1 cellular context compared by ENCODE assay signal in the genomic region with DNA sequence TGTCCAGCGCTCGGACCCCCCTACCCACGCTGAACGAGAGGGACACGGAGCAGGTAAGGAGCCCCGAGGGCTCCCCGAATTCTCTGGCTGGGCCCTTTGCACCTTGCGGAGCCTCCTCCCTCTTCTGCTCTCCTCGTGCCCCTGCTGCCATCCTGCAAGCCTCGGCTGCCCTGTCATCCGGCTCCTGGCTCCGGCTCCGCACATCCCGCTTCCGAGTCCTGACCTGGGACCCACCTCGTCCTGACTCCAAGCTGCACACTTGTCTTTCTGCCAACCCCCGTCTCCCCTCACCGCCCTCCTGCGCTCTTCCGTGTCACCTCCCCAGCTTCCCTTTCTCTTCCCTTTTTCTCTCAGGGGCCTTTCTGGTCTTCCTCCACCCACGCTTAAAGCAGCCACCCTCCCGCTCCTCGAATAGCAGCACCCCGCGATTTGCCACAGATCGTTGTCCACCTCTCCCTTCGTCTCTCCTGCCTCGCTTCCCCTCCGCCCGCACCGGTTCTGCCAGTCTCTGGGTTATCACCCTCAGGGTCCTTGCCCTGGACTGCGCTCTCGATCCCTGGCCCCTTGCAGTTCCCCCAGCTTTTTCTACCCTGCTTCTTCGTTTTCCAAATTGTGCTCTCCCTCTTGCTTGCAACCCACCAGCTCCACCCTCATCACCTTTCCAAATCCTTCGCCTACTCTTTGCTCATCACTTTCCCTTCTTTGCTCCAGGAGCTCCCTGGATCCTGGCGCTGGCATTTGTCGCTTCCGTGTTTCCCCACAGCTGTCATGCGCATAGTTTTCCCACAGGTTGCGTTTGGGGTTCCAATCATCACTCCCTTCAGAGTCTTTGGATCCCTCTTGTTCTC.
TF ChIP-seq lines count a peak whose summit lies in the region.

No MANE protein-coding gene starts in this region.

TF ChIP-seq in HepG2, 621 proteins besides CTCF, POLR2A, EP300 and RAD21 (continued from another document and continues in another):
- TF ChIP-seq, protein P1, sequence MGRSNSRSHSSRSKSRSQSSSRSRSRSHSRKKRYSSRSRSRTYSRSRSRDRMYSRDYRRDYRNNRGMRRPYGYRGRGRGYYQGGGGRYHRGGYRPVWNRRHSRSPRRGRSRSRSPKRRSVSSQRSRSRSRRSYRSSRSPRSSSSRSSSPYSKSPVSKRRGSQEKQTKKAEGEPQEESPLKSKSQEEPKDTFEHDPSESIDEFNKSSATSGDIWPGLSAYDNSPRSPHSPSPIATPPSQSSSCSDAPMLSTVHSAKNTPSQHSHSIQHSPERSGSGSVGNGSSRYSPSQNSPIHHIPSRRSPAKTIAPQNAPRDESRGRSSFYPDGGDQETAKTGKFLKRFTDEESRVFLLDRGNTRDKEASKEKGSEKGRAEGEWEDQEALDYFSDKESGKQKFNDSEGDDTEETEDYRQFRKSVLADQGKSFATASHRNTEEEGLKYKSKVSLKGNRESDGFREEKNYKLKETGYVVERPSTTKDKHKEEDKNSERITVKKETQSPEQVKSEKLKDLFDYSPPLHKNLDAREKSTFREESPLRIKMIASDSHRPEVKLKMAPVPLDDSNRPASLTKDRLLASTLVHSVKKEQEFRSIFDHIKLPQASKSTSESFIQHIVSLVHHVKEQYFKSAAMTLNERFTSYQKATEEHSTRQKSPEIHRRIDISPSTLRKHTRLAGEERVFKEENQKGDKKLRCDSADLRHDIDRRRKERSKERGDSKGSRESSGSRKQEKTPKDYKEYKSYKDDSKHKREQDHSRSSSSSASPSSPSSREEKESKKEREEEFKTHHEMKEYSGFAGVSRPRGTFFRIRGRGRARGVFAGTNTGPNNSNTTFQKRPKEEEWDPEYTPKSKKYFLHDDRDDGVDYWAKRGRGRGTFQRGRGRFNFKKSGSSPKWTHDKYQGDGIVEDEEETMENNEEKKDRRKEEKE (IDR thresholded peaks at IDR 0.05): no peak
- TF ChIP-seq, protein P2, sequence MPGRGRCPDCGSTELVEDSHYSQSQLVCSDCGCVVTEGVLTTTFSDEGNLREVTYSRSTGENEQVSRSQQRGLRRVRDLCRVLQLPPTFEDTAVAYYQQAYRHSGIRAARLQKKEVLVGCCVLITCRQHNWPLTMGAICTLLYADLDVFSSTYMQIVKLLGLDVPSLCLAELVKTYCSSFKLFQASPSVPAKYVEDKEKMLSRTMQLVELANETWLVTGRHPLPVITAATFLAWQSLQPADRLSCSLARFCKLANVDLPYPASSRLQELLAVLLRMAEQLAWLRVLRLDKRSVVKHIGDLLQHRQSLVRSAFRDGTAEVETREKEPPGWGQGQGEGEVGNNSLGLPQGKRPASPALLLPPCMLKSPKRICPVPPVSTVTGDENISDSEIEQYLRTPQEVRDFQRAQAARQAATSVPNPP (CRISPR knock-in tag; IDR thresholded peaks at IDR 0.05): no peak
- TF ChIP-seq SALL1 (CRISPR knock-in tag; IDR thresholded peaks at IDR 0.05) (no peak), ZNF234 (CRISPR knock-in tag; conservative IDR thresholded peaks at IDR 0.05) (no peak), SP2 (CRISPR knock-in tag; IDR thresholded peaks at IDR 0.05) (0 out of 2 replicates have a peak, but pooled peaks have one; percentile 16), PCBP1 (IDR thresholded peaks at IDR 0.05; ENCODE audit: borderline replicate concordance, low read depth, low read length) (0 out of 2 replicates have a peak, but pooled peaks have one; percentile 25), ZBTB21 (CRISPR knock-in tag; IDR thresholded peaks at IDR 0.05) (no peak), BHLHE40 (IDR thresholded peaks at IDR 0.05; ENCODE audit: low read length) (no peak), ZNF839 (CRISPR knock-in tag; IDR thresholded peaks at IDR 0.05; ENCODE audit: borderline replicate concordance) (no peak), ZNF776 (CRISPR knock-in tag; IDR thresholded peaks at IDR 0.05) (no peak), ZNF605 (CRISPR knock-in tag; IDR thresholded peaks at IDR 0.05) (no peak), MAZ (IDR thresholded peaks at IDR 0.05; ENCODE audit: borderline replicate concordance, low read depth, low read length) (no peak), MAZ (CRISPR knock-in tag; IDR thresholded peaks at IDR 0.05; ENCODE audit: low read depth) (no peak), HDAC1 (CRISPR knock-in tag; IDR thresholded peaks at IDR 0.05) (0 out of 2 replicates have a peak, but pooled peaks have one; percentile 38), ZNF333 (CRISPR knock-in tag; IDR thresholded peaks at IDR 0.05; ENCODE audit: borderline replicate concordance) (0 out of 2 replicates have a peak, but pooled peaks have one; percentile 33), PRPF4 (IDR thresholded peaks at IDR 0.05; ENCODE audit: low read depth, low read length, poor library complexity, severe bottlenecking) (no peak), ZBTB7A (CRISPR knock-in tag; IDR thresholded peaks at IDR 0.05) (no peak), NCOA1 (CRISPR knock-in tag; IDR thresholded peaks at IDR 0.05) (0 out of 2 replicates have a peak, but pooled peaks have one; percentile 30), FOSL1 (CRISPR knock-in tag; IDR thresholded peaks at IDR 0.05; ENCODE audit: borderline replicate concordance) (no peak), AGO2 (optimal IDR thresholded peaks at IDR 0.05; ENCODE audit: low read depth, low read length) (peak; percentile 47), ZNF572 (CRISPR knock-in tag; IDR thresholded peaks at IDR 0.05) (no peak), ZNF619 (CRISPR knock-in tag; IDR thresholded peaks at IDR 0.05) (no peak), MZF1 (CRISPR knock-in tag; IDR thresholded peaks at IDR 0.05; ENCODE audit: borderline replicate concordance) (no peak), ZNF101 (CRISPR knock-in tag; IDR thresholded peaks at IDR 0.05; ENCODE audit: borderline replicate concordance, low read depth) (no peak), HNRNPUL1 (IDR thresholded peaks at IDR 0.05; ENCODE audit: low read depth, low read length) (no peak), SRY (CRISPR knock-in tag; IDR thresholded peaks at IDR 0.05) (no peak), SRSF9 (IDR thresholded peaks at IDR 0.05; ENCODE audit: borderline replicate concordance, insufficient read depth, low read depth, low read length, poor library complexity, severe bottlenecking) (no peak), HMG20B (CRISPR knock-in tag; conservative IDR thresholded peaks at IDR 0.05) (no peak), XBP1 (CRISPR knock-in tag; IDR thresholded peaks at IDR 0.05) (no peak), TSC22D2 (CRISPR knock-in tag; IDR thresholded peaks at IDR 0.05; ENCODE audit: borderline replicate concordance) (no peak), SMAD3 (CRISPR knock-in tag; IDR thresholded peaks at IDR 0.05) (no peak), CEBPG (CRISPR knock-in tag; IDR thresholded peaks at IDR 0.05) (no peak), WIZ (CRISPR knock-in tag; IDR thresholded peaks at IDR 0.05) (no peak), REXO4 (CRISPR knock-in tag; IDR thresholded peaks at IDR 0.05; ENCODE audit: borderline replicate concordance) (no peak), RBFOX2 (IDR thresholded peaks at IDR 0.05; ENCODE audit: low read depth, low read length) (no peak)
- TF ChIP-seq, protein P3, sequence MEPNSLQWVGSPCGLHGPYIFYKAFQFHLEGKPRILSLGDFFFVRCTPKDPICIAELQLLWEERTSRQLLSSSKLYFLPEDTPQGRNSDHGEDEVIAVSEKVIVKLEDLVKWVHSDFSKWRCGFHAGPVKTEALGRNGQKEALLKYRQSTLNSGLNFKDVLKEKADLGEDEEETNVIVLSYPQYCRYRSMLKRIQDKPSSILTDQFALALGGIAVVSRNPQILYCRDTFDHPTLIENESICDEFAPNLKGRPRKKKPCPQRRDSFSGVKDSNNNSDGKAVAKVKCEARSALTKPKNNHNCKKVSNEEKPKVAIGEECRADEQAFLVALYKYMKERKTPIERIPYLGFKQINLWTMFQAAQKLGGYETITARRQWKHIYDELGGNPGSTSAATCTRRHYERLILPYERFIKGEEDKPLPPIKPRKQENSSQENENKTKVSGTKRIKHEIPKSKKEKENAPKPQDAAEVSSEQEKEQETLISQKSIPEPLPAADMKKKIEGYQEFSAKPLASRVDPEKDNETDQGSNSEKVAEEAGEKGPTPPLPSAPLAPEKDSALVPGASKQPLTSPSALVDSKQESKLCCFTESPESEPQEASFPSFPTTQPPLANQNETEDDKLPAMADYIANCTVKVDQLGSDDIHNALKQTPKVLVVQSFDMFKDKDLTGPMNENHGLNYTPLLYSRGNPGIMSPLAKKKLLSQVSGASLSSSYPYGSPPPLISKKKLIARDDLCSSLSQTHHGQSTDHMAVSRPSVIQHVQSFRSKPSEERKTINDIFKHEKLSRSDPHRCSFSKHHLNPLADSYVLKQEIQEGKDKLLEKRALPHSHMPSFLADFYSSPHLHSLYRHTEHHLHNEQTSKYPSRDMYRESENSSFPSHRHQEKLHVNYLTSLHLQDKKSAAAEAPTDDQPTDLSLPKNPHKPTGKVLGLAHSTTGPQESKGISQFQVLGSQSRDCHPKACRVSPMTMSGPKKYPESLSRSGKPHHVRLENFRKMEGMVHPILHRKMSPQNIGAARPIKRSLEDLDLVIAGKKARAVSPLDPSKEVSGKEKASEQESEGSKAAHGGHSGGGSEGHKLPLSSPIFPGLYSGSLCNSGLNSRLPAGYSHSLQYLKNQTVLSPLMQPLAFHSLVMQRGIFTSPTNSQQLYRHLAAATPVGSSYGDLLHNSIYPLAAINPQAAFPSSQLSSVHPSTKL (CRISPR knock-in tag; IDR thresholded peaks at IDR 0.05): no peak
- TF ChIP-seq, protein P4, sequence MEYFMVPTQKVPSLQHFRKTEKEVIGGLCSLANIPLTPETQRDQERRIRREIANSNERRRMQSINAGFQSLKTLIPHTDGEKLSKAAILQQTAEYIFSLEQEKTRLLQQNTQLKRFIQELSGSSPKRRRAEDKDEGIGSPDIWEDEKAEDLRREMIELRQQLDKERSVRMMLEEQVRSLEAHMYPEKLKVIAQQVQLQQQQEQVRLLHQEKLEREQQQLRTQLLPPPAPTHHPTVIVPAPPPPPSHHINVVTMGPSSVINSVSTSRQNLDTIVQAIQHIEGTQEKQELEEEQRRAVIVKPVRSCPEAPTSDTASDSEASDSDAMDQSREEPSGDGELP (IDR thresholded peaks at IDR 0.05; ENCODE audit: borderline replicate concordance, low read depth): peak; percentile 19; the same call in 1 of the 2 replicates
- TF ChIP-seq, protein P5, sequence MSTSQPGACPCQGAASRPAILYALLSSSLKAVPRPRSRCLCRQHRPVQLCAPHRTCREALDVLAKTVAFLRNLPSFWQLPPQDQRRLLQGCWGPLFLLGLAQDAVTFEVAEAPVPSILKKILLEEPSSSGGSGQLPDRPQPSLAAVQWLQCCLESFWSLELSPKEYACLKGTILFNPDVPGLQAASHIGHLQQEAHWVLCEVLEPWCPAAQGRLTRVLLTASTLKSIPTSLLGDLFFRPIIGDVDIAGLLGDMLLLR (CRISPR knock-in tag; IDR thresholded peaks at IDR 0.05): no peak
- TF ChIP-seq, protein P6, sequence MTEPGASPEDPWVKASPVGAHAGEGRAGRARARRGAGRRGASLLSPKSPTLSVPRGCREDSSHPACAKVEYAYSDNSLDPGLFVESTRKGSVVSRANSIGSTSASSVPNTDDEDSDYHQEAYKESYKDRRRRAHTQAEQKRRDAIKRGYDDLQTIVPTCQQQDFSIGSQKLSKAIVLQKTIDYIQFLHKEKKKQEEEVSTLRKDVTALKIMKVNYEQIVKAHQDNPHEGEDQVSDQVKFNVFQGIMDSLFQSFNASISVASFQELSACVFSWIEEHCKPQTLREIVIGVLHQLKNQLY (CRISPR knock-in tag; IDR thresholded peaks at IDR 0.05): no peak
- TF ChIP-seq, protein P7, sequence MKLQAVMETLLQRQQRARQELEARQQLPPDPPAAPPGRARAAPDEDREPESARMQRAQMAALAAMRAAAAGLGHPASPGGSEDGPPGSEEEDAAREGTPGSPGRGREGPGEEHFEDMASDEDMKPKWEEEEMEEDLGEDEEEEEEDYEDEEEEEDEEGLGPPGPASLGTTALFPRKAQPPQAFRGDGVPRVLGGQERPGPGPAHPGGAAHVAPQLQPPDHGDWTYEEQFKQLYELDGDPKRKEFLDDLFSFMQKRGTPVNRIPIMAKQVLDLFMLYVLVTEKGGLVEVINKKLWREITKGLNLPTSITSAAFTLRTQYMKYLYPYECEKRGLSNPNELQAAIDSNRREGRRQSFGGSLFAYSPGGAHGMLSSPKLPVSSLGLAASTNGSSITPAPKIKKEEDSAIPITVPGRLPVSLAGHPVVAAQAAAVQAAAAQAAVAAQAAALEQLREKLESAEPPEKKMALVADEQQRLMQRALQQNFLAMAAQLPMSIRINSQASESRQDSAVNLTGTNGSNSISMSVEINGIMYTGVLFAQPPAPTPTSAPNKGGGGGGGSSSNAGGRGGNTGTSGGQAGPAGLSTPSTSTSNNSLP (IDR thresholded peaks at IDR 0.05; ENCODE audit: low read depth, low read length): no peak
- TF ChIP-seq, protein P8, sequence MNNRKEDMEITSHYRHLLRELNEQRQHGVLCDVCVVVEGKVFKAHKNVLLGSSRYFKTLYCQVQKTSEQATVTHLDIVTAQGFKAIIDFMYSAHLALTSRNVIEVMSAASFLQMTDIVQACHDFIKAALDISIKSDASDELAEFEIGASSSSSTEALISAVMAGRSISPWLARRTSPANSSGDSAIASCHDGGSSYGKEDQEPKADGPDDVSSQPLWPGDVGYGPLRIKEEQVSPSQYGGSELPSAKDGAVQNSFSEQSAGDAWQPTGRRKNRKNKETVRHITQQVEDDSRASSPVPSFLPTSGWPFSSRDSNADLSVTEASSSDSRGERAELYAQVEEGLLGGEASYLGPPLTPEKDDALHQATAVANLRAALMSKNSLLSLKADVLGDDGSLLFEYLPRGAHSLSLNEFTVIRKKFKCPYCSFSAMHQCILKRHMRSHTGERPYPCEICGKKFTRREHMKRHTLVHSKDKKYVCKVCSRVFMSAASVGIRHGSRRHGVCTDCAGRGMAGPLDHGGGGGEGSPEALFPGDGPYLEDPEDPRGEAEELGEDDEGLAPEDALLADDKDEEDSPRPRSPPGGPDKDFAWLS (CRISPR knock-in tag; IDR thresholded peaks at IDR 0.05; ENCODE audit: borderline replicate concordance): no peak
- TF ChIP-seq, protein P9, sequence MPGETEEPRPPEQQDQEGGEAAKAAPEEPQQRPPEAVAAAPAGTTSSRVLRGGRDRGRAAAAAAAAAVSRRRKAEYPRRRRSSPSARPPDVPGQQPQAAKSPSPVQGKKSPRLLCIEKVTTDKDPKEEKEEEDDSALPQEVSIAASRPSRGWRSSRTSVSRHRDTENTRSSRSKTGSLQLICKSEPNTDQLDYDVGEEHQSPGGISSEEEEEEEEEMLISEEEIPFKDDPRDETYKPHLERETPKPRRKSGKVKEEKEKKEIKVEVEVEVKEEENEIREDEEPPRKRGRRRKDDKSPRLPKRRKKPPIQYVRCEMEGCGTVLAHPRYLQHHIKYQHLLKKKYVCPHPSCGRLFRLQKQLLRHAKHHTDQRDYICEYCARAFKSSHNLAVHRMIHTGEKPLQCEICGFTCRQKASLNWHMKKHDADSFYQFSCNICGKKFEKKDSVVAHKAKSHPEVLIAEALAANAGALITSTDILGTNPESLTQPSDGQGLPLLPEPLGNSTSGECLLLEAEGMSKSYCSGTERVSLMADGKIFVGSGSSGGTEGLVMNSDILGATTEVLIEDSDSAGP (CRISPR knock-in tag; IDR thresholded peaks at IDR 0.05; ENCODE audit: borderline replicate concordance): no peak
- TF ChIP-seq, protein P10, sequence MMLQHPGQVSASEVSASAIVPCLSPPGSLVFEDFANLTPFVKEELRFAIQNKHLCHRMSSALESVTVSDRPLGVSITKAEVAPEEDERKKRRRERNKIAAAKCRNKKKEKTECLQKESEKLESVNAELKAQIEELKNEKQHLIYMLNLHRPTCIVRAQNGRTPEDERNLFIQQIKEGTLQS (CRISPR knock-in tag; IDR thresholded peaks at IDR 0.05): no peak
